9 cellular contexts compared by ENCODE assay signal in genomic region chr15:70863450-70864218, GRCh38. TPM values are rescaled to one million over a fixed set of nuclear protein-coding genes. Genes with fewer than 3 reads are reported as not detected.
A peak's percentile ranks its signal among the peaks of the same experiment; 100 is the strongest.
DNase-seq lines count a peak whose midpoint lies in the region; ATAC-seq and TF ChIP-seq lines count a peak whose summit lies in the region.
"Had no signal": no experiment of that assay in that cellular context is flagged by ENCODE, and none has a peak within 500 bp of the region (broad histone marks: within the 10 kb centered on the region; RNA-seq: fewer than 3 reads in every experiment).

No MANE protein-coding gene starts in this region.

- no peak overlapping the region for H3K4me3 Mint-ChIP-seq in MCF 10A (ENCODE audit: unreplicated experiment)
- H3K4me3 Mint-ChIP-seq in effector memory CD8-positive, alpha-beta T cell: no peak overlapping the region

- peaks cover 26% of the 10 kb centered on the region for H3K4me1 Mint-ChIP-seq in MCF 10A (ENCODE audit: insufficient read depth, unreplicated experiment)
- no peaks in the 10 kb centered on the region for H3K4me1 Mint-ChIP-seq in effector memory CD8-positive, alpha-beta T cell (ENCODE audit: low read depth in 2 of 2)

- DNase-seq in HT-29 (ENCODE audit: low spot score): peak; percentile 68
- peak; percentile 72 for DNase-seq in MCF 10A (ENCODE audit: unreplicated experiment)
- peak; percentile 72 to 96 for DNase-seq in hippocampal formation (lab: John Stamatoyannopoulos, UW)
- no peak for DNase-seq in effector memory CD8-positive, alpha-beta T cell
- DNase-seq in cortex of kidney (lab: John Stamatoyannopoulos, UW): no peak
- DNase-seq: H7 had no signal

- no peak for ATAC-seq in effector memory CD8-positive, alpha-beta T cell (replicated peaks)
- ATAC-seq in HG03135 (IDR thresholded peaks at IDR 0.05; ENCODE audit: unreplicated experiment) (no peak), GM18870 (IDR thresholded peaks at IDR 0.05; ENCODE audit: unreplicated experiment) (no peak)

- H3K36me3 Mint-ChIP-seq in MCF 10A (ENCODE audit: insufficient read depth, unreplicated experiment): peaks cover 5% of the 10 kb centered on the region
- no peaks in the 10 kb centered on the region for H3K36me3 Mint-ChIP-seq in effector memory CD8-positive, alpha-beta T cell (ENCODE audit: insufficient read depth)

- peak overlapping the region; percentile 32 for H3K27ac ChIP-seq in subcutaneous abdominal adipose tissue (ENCODE audit: low read depth, low read length)

- POLR2A ChIA-PET in MCF 10A (lab: Yijun Ruan, JAX): interaction anchor here (0.7 to 1.8 kb wide), 5 partner anchors 10 to 104 kb away, joined by 4 to 19 read pairs (median 5); partner anchors contain the start of gene LARP6

- no peaks in the 10 kb centered on the region for H3K36me3 ChIP-seq in subcutaneous abdominal adipose tissue (ENCODE audit: control insufficient read depth in 5 of 5, insufficient read depth in 5 of 5, low read length in 5 of 5)

- H3K9me3 ChIP-seq in subcutaneous abdominal adipose tissue (ENCODE audit: control insufficient read depth in 5 of 5, low read length in 5 of 5): no peaks in the 10 kb centered on the region

- H3K9me3 Mint-ChIP-seq in MCF 10A (ENCODE audit: unreplicated experiment): no peaks in the 10 kb centered on the region
- H3K9me3 Mint-ChIP-seq in effector memory CD8-positive, alpha-beta T cell: no peaks in the 10 kb centered on the region

- no peak overlapping the region for H3K9ac ChIP-seq in subcutaneous abdominal adipose tissue (ENCODE audit: low read length in 5 of 5)

- no peaks in the 10 kb centered on the region for H3K27me3 ChIP-seq in subcutaneous abdominal adipose tissue (ENCODE audit: control insufficient read depth in 5 of 5, insufficient read depth in 4 of 5, low read length in 5 of 5)

- H3K27me3 Mint-ChIP-seq in MCF 10A (ENCODE audit: insufficient read depth, unreplicated experiment): no peaks in the 10 kb centered on the region
- H3K27me3 Mint-ChIP-seq in effector memory CD8-positive, alpha-beta T cell: peaks cover 6 to 58% of the 10 kb centered on the region in 2 donors

- TF ChIP-seq CTCF in MCF 10A (IDR thresholded peaks at IDR 0.05; ENCODE audit: unreplicated experiment): no peak

- intact Hi-C loops in MCF 10A (cut with micrococcal nuclease): no loop called here

- CTCF ChIA-PET in MCF 10A (lab: Yijun Ruan, JAX): interaction anchor here (0.6 to 1.1 kb wide), 6 partner anchors 9 to 163 kb away, joined by 3 to 5 read pairs (median 4); no protein-coding TSS in a partner anchor

- H3K4me3 ChIP-seq in subcutaneous abdominal adipose tissue (ENCODE audit: low read depth in 1 of 5, low read length in 5 of 5): no peak overlapping the region

- BruUV-seq in MCF 10A (replicated peaks; lab: Mats Ljungman, UMichigan): no TSS peak

- H3K4me1 ChIP-seq in subcutaneous abdominal adipose tissue (ENCODE audit: control insufficient read depth in 5 of 5, insufficient read depth in 5 of 5, low read length in 5 of 5): peaks cover 4 to 31% (median 20%) of the 10 kb centered on the region in 5 donors

- H3K27ac Mint-ChIP-seq in MCF 10A (ENCODE audit: low read depth, unreplicated experiment): no peak overlapping the region
- H3K27ac Mint-ChIP-seq in effector memory CD8-positive, alpha-beta T cell: no peak overlapping the region

RNA-seq across cellular contexts. Expression of gene LARP6, which starts 9.7 kb away (rescaled TPM):
- 4.4 and 5.6 TPM in 2 replicates for total RNA-seq in HT-29 (2014; rRNA removed; shearing (Covaris generic))
- total RNA-seq in MCF 10A (2022): 67.3 and 77.5 TPM in 2 replicates

RNA-seq across cellular contexts. Expression of gene THAP10, which starts 28.6 kb away (rescaled TPM):
- 2.7 and 3.9 TPM in 2 replicates for total RNA-seq in HT-29 (2014; rRNA removed; shearing (Covaris generic))
- total RNA-seq in MCF 10A (2022): 4.0 and 5.7 TPM in 2 replicates

RNA-seq across cellular contexts. Expression of gene LRRC49, which starts 29.0 kb away (rescaled TPM):
- 4.2 and 5.9 TPM in 2 replicates for total RNA-seq in HT-29 (2014; rRNA removed; shearing (Covaris generic))
- 6.9 and 8.4 TPM in 2 replicates for total RNA-seq in MCF 10A (2022)

Comparison
In these comparisons a context has a peak if more than half of its experiments do, and no peak if none do; other contexts are left out.
1. DNase-seq: peak in HT-29 (single experiment), MCF 10A (single experiment) and hippocampal formation (2 of 2); none in effector memory CD8-positive, alpha-beta T cell (0 of 3) and cortex of kidney (single experiment).
2. RNA of gene LARP6, which starts 9.7 kb away (total RNA-seq): 67.3 to 77.5 TPM in MCF 10A; 4.4 to 5.6 TPM in HT-29; every median in the first group is over 10 times any median in the second.